Comparison of ENCODE assay signal across 10 cellular contexts in genomic region chrX:100654256-100654655, GRCh38. TPM values are rescaled to one million over a fixed set of nuclear protein-coding genes. Genes with fewer than 3 reads are reported as not detected.
DNase-seq lines count a peak whose midpoint lies in the region; ATAC-seq and TF ChIP-seq lines count a peak whose summit lies in the region.
"Had no signal": no experiment of that assay in that cellular context is flagged by ENCODE, and none has a peak within 500 bp of the region (broad histone marks: within the 10 kb centered on the region; RNA-seq: fewer than 3 reads in every experiment).

No MANE protein-coding gene starts in this region.

- no peaks in the 10 kb centered on the region for H3K9me3 ChIP-seq in MG63
- H3K9me3 ChIP-seq: body of pancreas had no signal

- no TSS peak for BruUV-seq in Calu3 (replicated peaks; lab: Mats Ljungman, UMichigan)

- no peaks in the 10 kb centered on the region for H3K9me3 Mint-ChIP-seq in Calu3 (ENCODE audit: low read depth, unreplicated experiment)
- H3K9me3 Mint-ChIP-seq in activated T-cell treated with anti-CD3 and anti-CD28 coated beads, Interleukin-2, amount 50 U/mL, for 4 hours, result no peaks in the 10 kb centered on the region

- H3K4me3 Mint-ChIP-seq in Calu3 (ENCODE audit: low read depth, unreplicated experiment), result no peak overlapping the region
- H3K4me3 Mint-ChIP-seq in activated T-cell treated with anti-CD3 and anti-CD28 coated beads, Interleukin-2, amount 50 U/mL, for 4 hours, result no peak overlapping the region

- CTCF ChIA-PET in Calu3 (lab: Charles Lee), result interaction anchor here (0.6 to 1.3 kb wide), 4 partner anchors 18 to 166 kb away, joined by 3 to 6 read pairs (median 4); partner anchors contain the start of gene TSPAN6

- peak; percentile 19 for DNase-seq in Calu3
- DNase-seq in KBM-7, result peak; percentile 14
- peak; percentile 28 for DNase-seq in SW480 (ENCODE audit: low spot score)
- DNase-seq in kidney epithelial cell (ENCODE audit: low read depth), result no peak
- DNase-seq in activated T-cell treated with anti-CD3 and anti-CD28 coated beads, Interleukin-2, amount 50 U/mL, for 4 hours, result no peak
- no peak for DNase-seq in NCI-H2107 (lab: John Stamatoyannopoulos, UW)
- DNase-seq in MG63, result no peak
- no peak for DNase-seq in stimulated activated CD4-positive, alpha-beta T cell treated with anti-CD3 and anti-CD28 coated beads, Interleukin-12 subunit alpha, Interleukin-12 subunit beta, amount 100 ng/mL, for 4 hours
- DNase-seq: activated CD4-positive, alpha-beta T cell treated with anti-CD3 and anti-CD28 coated beads for 1 hour had no signal

- no peaks in the 10 kb centered on the region for H3K27me3 Mint-ChIP-seq in Calu3 (ENCODE audit: unreplicated experiment)
- peaks cover 2% of the 10 kb centered on the region for H3K27me3 Mint-ChIP-seq in activated T-cell treated with anti-CD3 and anti-CD28 coated beads, Interleukin-2, amount 50 U/mL, for 4 hours (ENCODE audit: low read depth)

- TF ChIP-seq CTCF in Calu3 (IDR thresholded peaks at IDR 0.05; ENCODE audit: unreplicated experiment) (no peak), kidney epithelial cell (IDR thresholded peaks at IDR 0.05; ENCODE audit: insufficient read depth, low read length, poor library complexity, severe bottlenecking) (peak; percentile 22)

- H3K4me3 ChIP-seq in kidney epithelial cell (ENCODE audit: low read depth, low read length), result no peak overlapping the region
- H3K4me3 ChIP-seq in MG63, result no peak overlapping the region
- H3K4me3 ChIP-seq: body of pancreas had no signal

- no peak for ATAC-seq in activated T-cell treated with anti-CD3 and anti-CD28 coated beads, Interleukin-2, amount 50 U/mL, for 4 hours
- ATAC-seq: body of pancreas had no signal

- H3K36me3 Mint-ChIP-seq in Calu3 (ENCODE audit: insufficient read depth, unreplicated experiment), result peaks cover 20% of the 10 kb centered on the region
- no peaks in the 10 kb centered on the region for H3K36me3 Mint-ChIP-seq in activated T-cell treated with anti-CD3 and anti-CD28 coated beads, Interleukin-2, amount 50 U/mL, for 4 hours (ENCODE audit: insufficient read depth)

- H3K27ac Mint-ChIP-seq in Calu3 (ENCODE audit: unreplicated experiment), result no peak overlapping the region

- H3K36me3 ChIP-seq in kidney epithelial cell (ENCODE audit: control insufficient read depth, insufficient read depth, low read length), result no peaks in the 10 kb centered on the region
- no peaks in the 10 kb centered on the region for H3K36me3 ChIP-seq in MG63

- in situ Hi-C loops in KBM-7 (cut with MboI; ENCODE audit: low pct_unique_long_range_greater_than_20kb, low sequenced_read_pairs), result no loop called here

- H3K4me1 Mint-ChIP-seq in Calu3 (ENCODE audit: low read depth, unreplicated experiment), result peaks cover 57% of the 10 kb centered on the region
- no peaks in the 10 kb centered on the region for H3K4me1 Mint-ChIP-seq in activated T-cell treated with anti-CD3 and anti-CD28 coated beads, Interleukin-2, amount 50 U/mL, for 4 hours (ENCODE audit: low read depth)

- no peaks in the 10 kb centered on the region for H3K27me3 ChIP-seq in kidney epithelial cell (ENCODE audit: control insufficient read depth, insufficient read depth, low read length)
- H3K27me3 ChIP-seq in MG63, result no peaks in the 10 kb centered on the region
- H3K27me3 ChIP-seq: body of pancreas had no signal

- intact Hi-C loops in Calu3 (cut with micrococcal nuclease; ENCODE audit: unreplicated experiment), result no loop called here

RNA-seq across cellular contexts. Expression of gene SRPX2, which starts 10.3 kb away (rescaled TPM):
- total RNA-seq in Calu3 (2022) (31.5 and 45.4 TPM in 2 replicates), kidney epithelial cell (1.4 and 1.8 TPM in 2 replicates)
- total RNA-seq in activated T-cell treated with anti-CD3 and anti-CD28 coated beads, Interleukin-2, amount 50 U/mL, for 4 hours, result not detected
- 11.1 and 12.0 TPM in 2 replicates for total RNA-seq in MG63 (2014; rRNA removed; shearing (Covaris generic); ENCODE audit: low replicate concordance)

RNA-seq across cellular contexts. Expression of gene TSPAN6, which starts 17.6 kb away (rescaled TPM):
- 69.1 and 70.6 TPM in 2 replicates for total RNA-seq in Calu3 (2022)
- total RNA-seq in kidney epithelial cell, result 42.7 and 44.0 TPM in 2 replicates
- total RNA-seq in activated T-cell treated with anti-CD3 and anti-CD28 coated beads, Interleukin-2, amount 50 U/mL, for 4 hours, result 1 to 10 TPM; 1.7 to 2.2 (median 2.0) TPM
- 24.7 and 24.8 TPM in 2 replicates for total RNA-seq in MG63 (2014; rRNA removed; shearing (Covaris generic); ENCODE audit: low replicate concordance)

Comparison
In these comparisons a context has a peak if more than half of its experiments do, and no peak if none do; other contexts are left out.
1. DNase-seq: peak in Calu3 (single experiment), KBM-7 (single experiment) and SW480 (single experiment); none in kidney epithelial cell (single experiment), activated T-cell treated with anti-CD3 and anti-CD28 coated beads, Interleukin-2, amount 50 U/mL, for 4 hours (single experiment), NCI-H2107 (single experiment), MG63 (single experiment) and stimulated activated CD4-positive, alpha-beta T cell treated with anti-CD3 and anti-CD28 coated beads, Interleukin-12 subunit alpha, Interleukin-12 subunit beta, amount 100 ng/mL, for 4 hours (single experiment).